In the genomic region with DNA sequence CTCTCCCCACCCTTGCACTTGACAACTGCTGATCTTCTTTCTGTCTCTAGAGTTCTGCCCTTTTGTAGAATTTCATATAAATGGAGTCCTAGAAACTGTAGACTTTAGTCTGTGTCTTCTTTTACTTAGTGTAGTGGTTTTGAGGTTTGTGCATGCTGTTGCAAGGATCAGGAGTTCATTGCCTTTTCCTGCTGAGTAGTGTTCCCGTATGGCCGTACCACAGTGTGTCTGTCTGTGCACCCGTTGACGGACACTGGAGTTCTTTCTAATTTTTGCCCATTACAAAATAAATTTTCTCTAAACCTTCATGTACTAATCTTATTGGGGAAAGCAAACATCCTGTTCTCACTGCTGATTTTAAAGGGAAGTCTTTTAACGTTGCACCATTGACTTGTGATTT, we compare ENCODE assay signal across 18 cellular contexts.
"Had no signal": no experiment of that assay in that cellular context is flagged by ENCODE, and none has a peak within 500 bp of the region (broad histone marks: within the 10 kb centered on the region; RNA-seq: fewer than 3 reads in every experiment).

No MANE protein-coding gene starts in this region.

- H3K27me3 ChIP-seq: colonic mucosa, foreskin keratinocyte, hepatocyte, neutrophil, sigmoid colon, suprapubic skin, thyroid gland had no signal

- H3K27me3 Mint-ChIP-seq: naive thymus-derived CD4-positive, alpha-beta T cell; type B pancreatic cell had no signal

- H3K27ac ChIP-seq: colonic mucosa, foreskin keratinocyte, hepatocyte, neutrophil, sigmoid colon, skin epidermis, suprapubic skin, thyroid gland had no signal

- H3K9me3 Mint-ChIP-seq: endodermal cell; naive thymus-derived CD4-positive, alpha-beta T cell; type B pancreatic cell had no signal

- H3K9me3 ChIP-seq: colonic mucosa, neutrophil, sigmoid colon, suprapubic skin, thyroid gland had no signal

- H3K4me1 ChIP-seq: colonic mucosa, foreskin keratinocyte, sigmoid colon, suprapubic skin had no signal

- H3K4me3 ChIP-seq: colonic mucosa, hepatocyte, sigmoid colon, skin epidermis, suprapubic skin, thyroid gland had no signal

- ATAC-seq: foreskin keratinocyte; left colon; naive thymus-derived CD4-positive, alpha-beta T cell had no signal

- H3K4me3 Mint-ChIP-seq: endodermal cell; naive thymus-derived CD4-positive, alpha-beta T cell; type B pancreatic cell had no signal

- H3K27ac Mint-ChIP-seq: endodermal cell, type B pancreatic cell had no signal

- DNase-seq: colonic mucosa; effector CD4-positive, alpha-beta T cell; endodermal cell; erythroblast; foreskin keratinocyte; left colon; mesendoderm; naive thymus-derived CD4-positive, alpha-beta T cell; posterior cingulate gyrus; sigmoid colon; stimulated activated CD4-positive, alpha-beta T cell treated with anti-CD3 and anti-CD28 coated beads, Interleukin-12 subunit alpha, Interleukin-12 subunit beta, amount 100 ng/mL, for 4 hours; stimulated activated naive CD4-positive, alpha-beta T cell treated with Interleukin-2 at 50 U/mL for 16 hours; thyroid gland had no signal

- H3K36me3 ChIP-seq: colonic mucosa, sigmoid colon, thyroid gland had no signal
